ENCODE assay signal across 8 cellular contexts in the genomic region with DNA sequence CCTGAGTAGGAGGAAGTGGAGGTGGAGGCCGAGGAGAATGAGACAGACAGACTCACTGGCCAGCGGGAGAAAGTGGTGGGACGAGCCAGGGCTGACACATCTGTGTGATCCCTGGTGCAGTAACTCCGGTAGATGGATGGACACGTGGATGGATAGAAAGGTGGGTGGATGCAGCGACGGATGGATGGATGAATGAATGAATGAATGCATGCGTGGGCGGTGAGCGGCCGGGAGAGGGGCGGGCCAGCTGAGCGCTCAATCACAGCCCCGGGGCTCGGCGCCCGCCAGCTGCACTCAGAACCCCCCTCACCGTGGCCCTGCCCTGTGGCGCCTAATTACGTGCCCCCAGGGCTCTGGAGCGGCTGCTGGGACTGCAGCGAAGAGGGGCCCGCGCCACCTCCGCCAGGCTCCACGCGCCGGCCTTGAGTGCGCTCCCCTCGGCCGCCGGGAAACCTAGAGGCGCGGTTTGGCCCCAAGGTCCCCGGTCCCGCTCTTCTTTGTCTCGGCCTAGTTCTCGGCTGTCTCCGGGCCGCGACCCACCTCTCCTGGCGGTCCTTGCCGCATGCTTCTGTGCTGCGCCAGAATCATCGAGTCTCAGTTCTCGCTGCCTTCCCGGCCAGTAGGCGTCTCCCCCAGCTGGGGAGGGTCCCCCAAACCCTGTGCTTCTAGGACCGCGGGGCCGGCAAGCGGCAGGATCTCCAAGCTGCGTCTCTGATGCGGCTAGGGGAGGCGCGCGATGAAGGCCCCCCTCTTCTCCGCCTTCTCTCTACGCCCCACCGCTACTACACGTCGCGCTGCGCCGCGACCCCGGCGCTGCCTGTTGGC. TPM values are rescaled to one million over a fixed set of nuclear protein-coding genes. Genes with fewer than 3 reads are reported as not detected.
DNase-seq lines count a peak whose midpoint lies in the region; ATAC-seq and TF ChIP-seq lines count a peak whose summit lies in the region.

No MANE protein-coding gene starts in this region.

- H3K36me3 Mint-ChIP-seq in CD4-positive, CD25-positive, alpha-beta regulatory T cell = peaks cover 9% of the 10 kb centered on the region

- H3K27ac Mint-ChIP-seq in CD4-positive, CD25-positive, alpha-beta regulatory T cell = peak overlapping the region in 1 of 3 donors; percentile 94

- intact Hi-C loops in esophagus squamous epithelium (cut with DNase I) (no loop called here), ovary (cut with DNase I) (no loop called here), mucosa of descending colon (cut with DNase I, micrococcal nuclease) (no loop called here)

- no peak for ATAC-seq in CD4-positive, CD25-positive, alpha-beta regulatory T cell (ENCODE audit: low read depth in 2 of 2)
- ATAC-seq in mucosa of descending colon (no peak), GM21447 (IDR thresholded peaks at IDR 0.05; ENCODE audit: unreplicated experiment) (no peak)

- no peaks in the 10 kb centered on the region for H3K36me3 ChIP-seq in CD4-positive, CD25-positive, alpha-beta regulatory T cell (ENCODE audit: control insufficient read depth, insufficient read depth, low read length)
- H3K36me3 ChIP-seq in esophagus squamous epithelium (no peaks in the 10 kb centered on the region), ovary (no peaks in the 10 kb centered on the region), mucosa of descending colon (ENCODE audit: low read depth) (no peaks in the 10 kb centered on the region)

- peaks cover 8% of the 10 kb centered on the region for H3K27me3 ChIP-seq in CD4-positive, CD25-positive, alpha-beta regulatory T cell (ENCODE audit: control insufficient read depth, insufficient read depth, low read length)
- H3K27me3 ChIP-seq in esophagus squamous epithelium (peaks cover 0 to 12% (median 0%) of the 10 kb centered on the region in 4 donors), ovary (no peaks in the 10 kb centered on the region)

- H3K9me3 ChIP-seq in CD4-positive, CD25-positive, alpha-beta regulatory T cell (ENCODE audit: control insufficient read depth in 2 of 2, low read length in 2 of 2) = no peaks in the 10 kb centered on the region
- H3K9me3 ChIP-seq in esophagus squamous epithelium (no peaks in the 10 kb centered on the region), ovary (no peaks in the 10 kb centered on the region), mucosa of descending colon (no peaks in the 10 kb centered on the region)

- no peak for DNase-seq in CD4-positive, CD25-positive, alpha-beta regulatory T cell
- DNase-seq in NCI-H2171 treated with DMSO at 0.1 percent for 48 hours (lab: John Stamatoyannopoulos, UW) (peak; percentile 65), esophagus squamous epithelium (lab: John Stamatoyannopoulos, UW) (no peak), ovary (peak in 1 of 5 donors; percentile 60), mucosa of descending colon (no peak), middle frontal gyrus (ENCODE audit: extremely low spot score, low spot score) (no peak), dermis blood vessel endothelial cell (no peak)

- H3K4me3 Mint-ChIP-seq in CD4-positive, CD25-positive, alpha-beta regulatory T cell = peak overlapping the region; percentile 66 to 83 (median 75)

- 37 to 64% methylated on average over 27 to 46 of the region's 68 CpGs for WGBS in esophagus squamous epithelium, 2 donors
- 14 to 26% (median 17%) methylated on average over 59 to 68 of the region's 68 CpGs for WGBS in ovary, 3 donors

- peaks cover 0 to 50% (median 20%) of the 10 kb centered on the region in 4 donors for H3K4me1 Mint-ChIP-seq in CD4-positive, CD25-positive, alpha-beta regulatory T cell

- peaks cover 25% of the 10 kb centered on the region for H3K4me1 ChIP-seq in CD4-positive, CD25-positive, alpha-beta regulatory T cell (ENCODE audit: control insufficient read depth, insufficient read depth, low read length, poor library complexity, severe bottlenecking)
- peaks cover 43 to 93% (median 53%) of the 10 kb centered on the region in 3 donors for H3K4me1 ChIP-seq in esophagus squamous epithelium
- H3K4me1 ChIP-seq in ovary (ENCODE audit: insufficient read depth) = peaks cover 11% of the 10 kb centered on the region
- H3K4me1 ChIP-seq in mucosa of descending colon (ENCODE audit: low read depth) = peaks cover 5% of the 10 kb centered on the region

- TF ChIP-seq CTCF in esophagus squamous epithelium (IDR thresholded peaks at IDR 0.05) (no peak), ovary (IDR thresholded peaks at IDR 0.05) (no peak), mucosa of descending colon (IDR thresholded peaks at IDR 0.05) (no peak)

- peaks cover 0 to 2% (median 0%) of the 10 kb centered on the region in 7 donors for H3K9me3 Mint-ChIP-seq in CD4-positive, CD25-positive, alpha-beta regulatory T cell

- no peak for TF ChIP-seq POLR2A in esophagus squamous epithelium (IDR thresholded peaks at IDR 0.05)
- TF ChIP-seq POLR2A in ovary (IDR thresholded peaks at IDR 0.05) = no peak

- H3K27me3 Mint-ChIP-seq in CD4-positive, CD25-positive, alpha-beta regulatory T cell = peaks cover 25% of the 10 kb centered on the region

- H3K4me3 ChIP-seq in CD4-positive, CD25-positive, alpha-beta regulatory T cell (ENCODE audit: low read depth, low read length) = no peak overlapping the region
- H3K4me3 ChIP-seq in esophagus squamous epithelium (peak overlapping the region in 3 of 4 donors; percentile 49 to 68 (median 64)), ovary (peak overlapping the region; percentile 41), mucosa of descending colon (no peak overlapping the region)

- TF ChIP-seq EP300 in ovary (IDR thresholded peaks at IDR 0.05) = no peak

- H3K27ac ChIP-seq in CD4-positive, CD25-positive, alpha-beta regulatory T cell (ENCODE audit: insufficient read depth, low read length, poor library complexity, severe bottlenecking) = no peak overlapping the region
- H3K27ac ChIP-seq in esophagus squamous epithelium (peak overlapping the region in 3 of 4 donors; percentile 26 to 71 (median 45)), ovary (no peak overlapping the region)

RNA-seq across cellular contexts. Expression of gene RAI1, which starts 41.0 kb away (rescaled TPM):
- total RNA-seq in CD4-positive, CD25-positive, alpha-beta regulatory T cell = 11.4 TPM
- 1 to 10 TPM in 3 of 4 donors, under 1 TPM in 1; 0.80 to 1.2 (median 1.1) TPM for polyA plus RNA-seq in CD4-positive, CD25-positive, alpha-beta regulatory T cell
- 10 to 100 TPM; 17.0 to 36.3 (median 22.3) TPM for total RNA-seq in esophagus squamous epithelium
- 10 to 100 TPM; 16.3 to 57.7 (median 37.5) TPM for total RNA-seq in ovary
- polyA plus RNA-seq in ovary = 10 to 100 TPM in 1 of 2 donors, 1 to 10 TPM in 1; 1.5 to 14.5 TPM
- 10 to 100 TPM; 12.9 to 29.2 (median 17.0) TPM for total RNA-seq in mucosa of descending colon
- 10.4 and 17.9 TPM in 2 replicates for total RNA-seq in dermis blood vessel endothelial cell

Comparison
In these comparisons a context has a peak if more than half of its experiments do, and no peak if none do; other contexts are left out.
1. H3K27ac ChIP-seq: peak in esophagus squamous epithelium (3 of 4); none in CD4-positive, CD25-positive, alpha-beta regulatory T cell (single experiment) and ovary (0 of 2).
2. H3K4me3 ChIP-seq: peak in esophagus squamous epithelium (3 of 4) and ovary (single experiment); none in CD4-positive, CD25-positive, alpha-beta regulatory T cell (single experiment) and mucosa of descending colon (single experiment).